Comparison of ENCODE assay signal across 8 cellular contexts in the genomic region with DNA sequence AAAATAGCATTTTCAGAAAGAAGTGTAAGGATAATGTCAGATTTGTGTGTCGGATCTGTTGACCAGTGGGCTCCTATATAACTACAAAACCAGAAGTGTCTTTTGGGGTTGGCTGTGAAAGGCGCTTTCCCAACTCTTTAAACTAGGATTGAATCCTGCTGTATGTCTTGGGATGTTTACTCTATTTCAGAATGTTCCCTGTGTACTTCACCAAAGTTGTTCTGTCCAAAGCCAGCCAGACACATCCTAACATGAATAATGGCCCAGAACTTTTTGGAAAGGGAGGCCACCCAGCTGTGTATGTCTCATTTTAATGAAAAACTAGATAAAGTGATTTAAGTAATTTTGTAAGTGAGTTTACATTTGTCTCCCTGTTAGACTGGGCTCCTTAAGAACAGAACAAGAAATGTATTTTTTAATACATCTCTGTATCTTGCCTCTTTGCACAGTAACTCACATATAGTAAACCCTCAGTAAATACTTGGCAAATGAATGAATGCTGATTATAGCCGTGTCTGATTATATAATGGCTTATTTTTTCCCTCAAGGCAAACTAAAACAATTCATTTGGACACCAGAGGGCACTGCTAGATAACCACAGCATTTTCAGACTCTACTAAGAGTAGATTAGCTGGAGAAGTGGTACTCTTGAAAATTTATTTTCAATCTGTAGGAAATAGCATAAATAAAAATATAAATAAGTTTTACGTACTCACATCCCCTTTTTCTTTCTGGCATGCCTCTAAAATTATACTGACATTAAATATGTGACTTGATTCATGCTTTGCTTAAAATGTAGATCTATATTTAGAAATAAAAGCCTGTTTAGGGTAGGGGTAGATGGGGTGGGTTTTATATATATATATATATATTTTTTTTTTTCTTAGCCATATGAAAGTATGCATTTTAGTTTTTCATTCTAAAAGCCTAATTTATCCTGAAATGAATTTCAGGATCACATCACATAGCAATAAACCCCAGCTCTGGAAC. TPM values are rescaled to one million over a fixed set of nuclear protein-coding genes. Genes with fewer than 3 reads are reported as not detected.
DNase-seq lines count a peak whose midpoint lies in the region; ATAC-seq and TF ChIP-seq lines count a peak whose summit lies in the region.

No MANE protein-coding gene starts in this region.

- peaks cover 11 to 19% of the 10 kb centered on the region in 2 donors for H3K36me3 Mint-ChIP-seq in stimulated activated naive B cell treated with anti-CD40 and anti-IgM and Interleukin-4, amounts not matched to agents 10 μg/mL and 1 μg/mL and 100 μg/mL, for 72 hours

- H3K36me3 ChIP-seq in HEK293 (ENCODE audit: control insufficient read depth in 2 of 2, insufficient read depth in 1 of 2, low read length in 2 of 2) = no peaks in the 10 kb centered on the region
- H3K36me3 ChIP-seq in ascending aorta = no peaks in the 10 kb centered on the region

- H3K27me3 Mint-ChIP-seq in stimulated activated naive B cell treated with anti-CD40 and anti-IgM and Interleukin-4, amounts not matched to agents 10 μg/mL and 1 μg/mL and 100 μg/mL, for 72 hours = no peaks in the 10 kb centered on the region

- ATAC-seq in stimulated activated naive B cell treated with anti-CD40 and anti-IgM and Interleukin-4, amounts not matched to agents 10 μg/mL and 1 μg/mL and 100 μg/mL, for 72 hours (replicated peaks) = peak; percentile 45 to 56
- ATAC-seq in HG02870 (IDR thresholded peaks at IDR 0.05; ENCODE audit: unreplicated experiment) = no peak

- no peaks in the 10 kb centered on the region for H3K4me1 ChIP-seq in HEK293 (ENCODE audit: control insufficient read depth, insufficient read depth, low read length)
- peaks cover 0 to 3% of the 10 kb centered on the region in 2 donors for H3K4me1 ChIP-seq in ascending aorta

- H3K27ac ChIP-seq in HEK293 (ENCODE audit: extremely low read depth, low read depth, low read length) (no peak overlapping the region), ascending aorta (no peak overlapping the region)

- H3K27me3 ChIP-seq in ascending aorta = no peaks in the 10 kb centered on the region

- H3K27ac Mint-ChIP-seq in stimulated activated naive B cell treated with anti-CD40 and anti-IgM and Interleukin-4, amounts not matched to agents 10 μg/mL and 1 μg/mL and 100 μg/mL, for 72 hours = no peak overlapping the region

- CTCF ChIA-PET in HEK293 (lab: Yijun Ruan, JAX) = interaction anchor here (0.6 to 2.5 kb wide), 13 partner anchors 140 to 616 kb away, joined by 3 to 10 read pairs (median 4); no protein-coding TSS in a partner anchor

- H3K4me3 ChIP-seq in HEK293 (ENCODE audit: low read depth, low read length) (no peak overlapping the region), ascending aorta (no peak overlapping the region)

- DNase-seq in DMS53 (lab: John Stamatoyannopoulos, UW) = peak; percentile 78
- peak; percentile 54 for DNase-seq in NCI-H345 (lab: John Stamatoyannopoulos, UW)
- no peak for DNase-seq in ascending aorta (ENCODE audit: low spot score in 2 of 2)
- peak; percentile 12 for DNase-seq in hepatic stellate cell (ENCODE audit: low spot score)
- no peak for DNase-seq in stimulated activated naive B cell treated with anti-CD40 and anti-IgM and Interleukin-4, amounts not matched to agents 10 μg/mL and 1 μg/mL and 100 μg/mL, for 72 hours
- DNase-seq in NCI-H1048 (lab: John Stamatoyannopoulos, UW) = no peak

- peak; percentile 27; the same call in 1 of the 2 replicates for TF ChIP-seq CTCF in HEK293 (tag by site-specific recombination; IDR thresholded peaks at IDR 0.05)
- peak; percentile 47 to 72 (median 56) for TF ChIP-seq CTCF in ascending aorta (IDR thresholded peaks at IDR 0.05)

- H3K9me3 Mint-ChIP-seq in stimulated activated naive B cell treated with anti-CD40 and anti-IgM and Interleukin-4, amounts not matched to agents 10 μg/mL and 1 μg/mL and 100 μg/mL, for 72 hours = peaks cover 0 to 1% of the 10 kb centered on the region in 2 donors

- POLR2A ChIA-PET in HEK293 (lab: Yijun Ruan, JAX) = interaction anchor here (0.7 kb wide), 1 partner anchor 588 kb away, joined by 3 read pairs; no protein-coding TSS in a partner anchor

- H3K4me3 Mint-ChIP-seq in stimulated activated naive B cell treated with anti-CD40 and anti-IgM and Interleukin-4, amounts not matched to agents 10 μg/mL and 1 μg/mL and 100 μg/mL, for 72 hours = no peak overlapping the region

- intact Hi-C loops in ascending aorta (cut with DNase I) = loop anchor here (1.0 to 10.0 kb wide), 4 partner anchors 149 to 616 kb away; no protein-coding TSS in a partner anchor

- H3K4me1 Mint-ChIP-seq in stimulated activated naive B cell treated with anti-CD40 and anti-IgM and Interleukin-4, amounts not matched to agents 10 μg/mL and 1 μg/mL and 100 μg/mL, for 72 hours = no peaks in the 10 kb centered on the region

- H3K9me3 ChIP-seq in HEK293 (ENCODE audit: control insufficient read depth, insufficient read depth, low read depth, low read length) = no peaks in the 10 kb centered on the region
- H3K9me3 ChIP-seq in ascending aorta = no peaks in the 10 kb centered on the region

TF ChIP-seq in HEK293, 187 proteins besides CTCF, POLR2A, EP300 and RAD21:
- TF ChIP-seq ZNF664 (tag by site-specific recombination; IDR thresholded peaks at IDR 0.05) (peak; percentile 33; the same call in 1 of the 2 replicates), ZNF48 (tag by site-specific recombination; IDR thresholded peaks at IDR 0.05) (no peak), ZNF394 (tag by site-specific recombination; IDR thresholded peaks at IDR 0.05; ENCODE audit: borderline replicate concordance) (peak; percentile 68), ZNF654 (tag by site-specific recombination; IDR thresholded peaks at IDR 0.05; ENCODE audit: low read depth) (peak; percentile 73), ZNF660 (tag by site-specific recombination; IDR thresholded peaks at IDR 0.05) (peak; percentile 50), TRIM28 (IDR thresholded peaks at IDR 0.05; ENCODE audit: borderline replicate concordance, low read length) (no peak), ZNF544 (tag by site-specific recombination; IDR thresholded peaks at IDR 0.05) (no peak), ZNF37A (tag by site-specific recombination; IDR thresholded peaks at IDR 0.05) (no peak), ZNF274 (IDR thresholded peaks at IDR 0.05; ENCODE audit: low read length) (no peak), ZNF274 (tag by site-specific recombination; IDR thresholded peaks at IDR 0.05; ENCODE audit: borderline replicate concordance) (no peak), ZBTB7A (tag by site-specific recombination; IDR thresholded peaks at IDR 0.05; ENCODE audit: low read depth) (no peak)
- TF ChIP-seq, protein P1, sequence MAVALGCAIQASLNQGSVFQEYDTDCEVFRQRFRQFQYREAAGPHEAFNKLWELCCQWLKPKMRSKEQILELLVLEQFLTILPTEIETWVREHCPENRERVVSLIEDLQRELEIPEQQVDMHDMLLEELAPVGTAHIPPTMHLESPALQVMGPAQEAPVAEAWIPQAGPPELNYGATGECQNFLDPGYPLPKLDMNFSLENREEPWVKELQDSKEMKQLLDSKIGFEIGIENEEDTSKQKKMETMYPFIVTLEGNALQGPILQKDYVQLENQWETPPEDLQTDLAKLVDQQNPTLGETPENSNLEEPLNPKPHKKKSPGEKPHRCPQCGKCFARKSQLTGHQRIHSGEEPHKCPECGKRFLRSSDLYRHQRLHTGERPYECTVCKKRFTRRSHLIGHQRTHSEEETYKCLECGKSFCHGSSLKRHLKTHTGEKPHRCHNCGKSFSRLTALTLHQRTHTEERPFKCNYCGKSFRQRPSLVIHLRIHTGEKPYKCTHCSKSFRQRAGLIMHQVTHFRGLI (tag by site-specific recombination; IDR thresholded peaks at IDR 0.05) = no peak; the same call in 1 of the 2 replicates
- TF ChIP-seq, protein P2, sequence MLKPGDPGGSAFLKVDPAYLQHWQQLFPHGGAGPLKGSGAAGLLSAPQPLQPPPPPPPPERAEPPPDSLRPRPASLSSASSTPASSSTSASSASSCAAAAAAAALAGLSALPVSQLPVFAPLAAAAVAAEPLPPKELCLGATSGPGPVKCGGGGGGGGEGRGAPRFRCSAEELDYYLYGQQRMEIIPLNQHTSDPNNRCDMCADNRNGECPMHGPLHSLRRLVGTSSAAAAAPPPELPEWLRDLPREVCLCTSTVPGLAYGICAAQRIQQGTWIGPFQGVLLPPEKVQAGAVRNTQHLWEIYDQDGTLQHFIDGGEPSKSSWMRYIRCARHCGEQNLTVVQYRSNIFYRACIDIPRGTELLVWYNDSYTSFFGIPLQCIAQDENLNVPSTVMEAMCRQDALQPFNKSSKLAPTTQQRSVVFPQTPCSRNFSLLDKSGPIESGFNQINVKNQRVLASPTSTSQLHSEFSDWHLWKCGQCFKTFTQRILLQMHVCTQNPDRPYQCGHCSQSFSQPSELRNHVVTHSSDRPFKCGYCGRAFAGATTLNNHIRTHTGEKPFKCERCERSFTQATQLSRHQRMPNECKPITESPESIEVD (tag by site-specific recombination; IDR thresholded peaks at IDR 0.05) = 0 out of 2 replicates have a peak, but pooled peaks have one; percentile 9

RNA-seq across cellular contexts. Expression of a gene that starts 23.8 kb away (rescaled TPM):
- 14.3 TPM for total RNA-seq in ascending aorta

RNA-seq across cellular contexts. Expression of a gene that starts 37.8 kb away (rescaled TPM):
- total RNA-seq in ascending aorta = 11.7 TPM

Comparison
In these comparisons a context has a peak if more than half of its experiments do, and no peak if none do; other contexts are left out.
1. DNase-seq: peak in DMS53 (single experiment), NCI-H345 (single experiment) and hepatic stellate cell (single experiment); none in ascending aorta (0 of 2), stimulated activated naive B cell treated with anti-CD40 and anti-IgM and Interleukin-4, amounts not matched to agents 10 μg/mL and 1 μg/mL and 100 μg/mL, for 72 hours (single experiment) and NCI-H1048 (single experiment).